In the genomic region with DNA sequence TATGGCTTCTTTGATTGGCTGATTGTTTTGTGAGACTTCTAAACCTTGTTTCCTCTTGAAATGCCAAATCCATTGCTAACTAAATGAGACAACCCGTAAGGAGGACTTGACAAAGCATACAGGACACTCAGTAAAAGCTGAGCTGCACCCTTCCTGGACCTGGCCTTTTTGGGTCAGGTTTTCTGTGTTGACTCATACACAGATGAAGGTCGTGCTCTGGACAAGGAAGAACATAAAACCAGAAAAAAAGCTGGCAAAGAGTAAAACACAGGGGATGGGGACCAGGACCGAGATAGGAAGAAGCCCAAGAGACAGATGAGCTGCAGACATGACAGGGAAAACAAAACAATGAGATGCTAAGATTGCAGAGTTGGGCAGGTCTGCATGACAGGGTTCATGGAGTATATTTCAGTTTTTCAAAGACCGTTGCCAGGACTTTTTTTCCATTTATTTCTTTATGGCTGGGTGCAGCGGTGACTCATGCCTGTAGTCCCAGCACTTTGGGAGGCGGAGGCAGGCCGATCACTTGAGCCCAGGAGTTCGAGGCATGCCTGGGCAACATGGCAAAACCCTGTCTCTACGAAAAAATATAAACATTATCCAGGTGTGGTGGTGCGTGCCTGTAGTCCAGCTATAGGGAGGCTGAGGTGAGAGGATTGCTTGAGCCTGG, we compare ENCODE assay signal across 13 cellular contexts. TPM values are rescaled to one million over a fixed set of nuclear protein-coding genes. Genes with fewer than 3 reads are reported as not detected.
A peak's percentile ranks its signal among the peaks of the same experiment; 100 is the strongest.
DNase-seq lines count a peak whose midpoint lies in the region; ATAC-seq and TF ChIP-seq lines count a peak whose summit lies in the region.
"Had no signal": no experiment of that assay in that cellular context is flagged by ENCODE, and none has a peak within 500 bp of the region (broad histone marks: within the 10 kb centered on the region; RNA-seq: fewer than 3 reads in every experiment).

No MANE protein-coding gene starts in this region.

- intact Hi-C loops in PC-9 (cut with micrococcal nuclease; ENCODE audit: unreplicated experiment): loop anchor here (5.0 kb wide), 2 partner anchors 49 to 51 kb away; no protein-coding TSS in a partner anchor

- no peak for ATAC-seq in GM19351 (IDR thresholded peaks at IDR 0.05; ENCODE audit: unreplicated experiment)
- ATAC-seq in HG03196 (IDR thresholded peaks at IDR 0.05; ENCODE audit: unreplicated experiment): no peak
- no peak for ATAC-seq in activated CD8-positive, alpha-beta memory T cell treated with anti-CD3 and anti-CD28 coated beads, Interleukin-2, amount 10 ng/mL, durations not matched to agents 7 days and 5 days

- H3K79me2 ChIP-seq in ACC112 (ENCODE audit: control insufficient read depth, insufficient read depth, low read length, unreplicated experiment): no peaks in the 10 kb centered on the region
- no peaks in the 10 kb centered on the region for H3K79me2 ChIP-seq in PC-9 (ENCODE audit: low read depth)

- POLR2A ChIA-PET in PC-9 (lab: Charles Lee; ENCODE audit: unreplicated experiment): interaction anchor here (0.5 kb wide), 1 partner anchor 42 kb away, joined by 5 read pairs; no protein-coding TSS in a partner anchor

- no peak overlapping the region for H3K4me3 Mint-ChIP-seq in nephron progenitor cell
- H3K4me3 Mint-ChIP-seq in activated CD8-positive, alpha-beta memory T cell treated with anti-CD3 and anti-CD28 coated beads, Interleukin-2, amount 10 ng/mL, durations not matched to agents 7 days and 5 days: no peak overlapping the region
- H3K4me3 Mint-ChIP-seq: neural crest cell; T-helper 2 cell treated with Interferon-gamma antibody and Interleukin-4, amounts not matched to agents 5 μg/mL and 100 μg/mL, for 36 hours had no signal

- H3K4me1 Mint-ChIP-seq in nephron progenitor cell: peaks cover 25% of the 10 kb centered on the region
- H3K4me1 Mint-ChIP-seq in activated CD8-positive, alpha-beta memory T cell treated with anti-CD3 and anti-CD28 coated beads, Interleukin-2, amount 10 ng/mL, durations not matched to agents 7 days and 5 days: no peaks in the 10 kb centered on the region
- H3K4me1 Mint-ChIP-seq: neural crest cell had no signal

- CTCF ChIA-PET in PC-9 (lab: Charles Lee): no interaction called here
- CTCF ChIA-PET in activated CD8-positive, alpha-beta memory T cell treated with anti-CD3 and anti-CD28 coated beads, Interleukin-2, amount 10 ng/mL, durations not matched to agents 7 days and 5 days (lab: Charles Lee): no interaction called here

- H3K4me2 ChIP-seq in PC-9: no peak overlapping the region

- H3K9me2 ChIP-seq in PC-9 (ENCODE audit: insufficient read depth): no peaks in the 10 kb centered on the region

- H3K27ac ChIP-seq in ACC112 (ENCODE audit: low read depth, low read length) (peak overlapping the region; percentile 88), PC-9 (peak overlapping the region; percentile 47)

- TF ChIP-seq CTCF in PC-9 (conservative IDR thresholded peaks at IDR 0.05) (no peak), epithelial cell of esophagus (IDR thresholded peaks at IDR 0.05; ENCODE audit: insufficient read depth, low read depth, low read length, missing control alignments) (no peak), nephron progenitor cell (IDR thresholded peaks at IDR 0.05) (no peak)

- peak overlapping the region; percentile 64 for H3K27ac Mint-ChIP-seq in nephron progenitor cell
- H3K27ac Mint-ChIP-seq in activated CD8-positive, alpha-beta memory T cell treated with anti-CD3 and anti-CD28 coated beads, Interleukin-2, amount 10 ng/mL, durations not matched to agents 7 days and 5 days: no peak overlapping the region
- H3K27ac Mint-ChIP-seq: T-helper 2 cell treated with Interferon-gamma antibody and Interleukin-4, amounts not matched to agents 5 μg/mL and 100 μg/mL, for 36 hours had no signal

- peaks cover 49% of the 10 kb centered on the region; the same call in 1 of the 2 replicates for H3F3A ChIP-seq in PC-9 (ENCODE audit: insufficient read depth, low read depth)

- H3K27me3 Mint-ChIP-seq in nephron progenitor cell (ENCODE audit: low read depth, poor library complexity): peaks cover 10% of the 10 kb centered on the region
- H3K27me3 Mint-ChIP-seq in activated CD8-positive, alpha-beta memory T cell treated with anti-CD3 and anti-CD28 coated beads, Interleukin-2, amount 10 ng/mL, durations not matched to agents 7 days and 5 days: no peaks in the 10 kb centered on the region

- H3K4me1 ChIP-seq in ACC112 (ENCODE audit: control insufficient read depth, insufficient read depth, low read length, unreplicated experiment) (peaks cover 66% of the 10 kb centered on the region), PC-9 (replicated peaks; ENCODE audit: insufficient read depth) (peaks cover 58% of the 10 kb centered on the region)

- H3K27me3 ChIP-seq in ACC112 (ENCODE audit: insufficient read depth, low read length) (no peaks in the 10 kb centered on the region), PC-9 (ENCODE audit: insufficient read depth, low read depth) (no peaks in the 10 kb centered on the region)

- H3K4me3 ChIP-seq in ACC112 (ENCODE audit: low read depth, low read length): peak overlapping the region; percentile 9; the same call in 1 of the 2 replicates
- H3K4me3 ChIP-seq in PC-9: no peak overlapping the region
- no peak overlapping the region for H3K4me3 ChIP-seq in epithelial cell of esophagus (ENCODE audit: low read length)

- H3K36me3 ChIP-seq in ACC112 (ENCODE audit: insufficient read depth, low read length) (no peaks in the 10 kb centered on the region), PC-9 (ENCODE audit: low read depth) (no peaks in the 10 kb centered on the region)

- H4K20me1 ChIP-seq in PC-9 (ENCODE audit: insufficient read depth): no peaks in the 10 kb centered on the region

- no peaks in the 10 kb centered on the region for H3K9me3 Mint-ChIP-seq in nephron progenitor cell
- no peaks in the 10 kb centered on the region for H3K9me3 Mint-ChIP-seq in activated CD8-positive, alpha-beta memory T cell treated with anti-CD3 and anti-CD28 coated beads, Interleukin-2, amount 10 ng/mL, durations not matched to agents 7 days and 5 days (ENCODE audit: low read depth)
- H3K9me3 Mint-ChIP-seq: T-helper 2 cell treated with Interferon-gamma antibody and Interleukin-4, amounts not matched to agents 5 μg/mL and 100 μg/mL, for 36 hours had no signal

- H2AFZ ChIP-seq in ACC112 (ENCODE audit: low read length, unreplicated experiment) (peak overlapping the region; percentile 75), PC-9 (no peak overlapping the region)

- no TSS peak for BruUV-seq in PC-9 (replicated peaks; lab: Mats Ljungman, UMichigan)

- H3K36me3 Mint-ChIP-seq in nephron progenitor cell (ENCODE audit: low read depth): no peaks in the 10 kb centered on the region
- no peaks in the 10 kb centered on the region for H3K36me3 Mint-ChIP-seq in activated CD8-positive, alpha-beta memory T cell treated with anti-CD3 and anti-CD28 coated beads, Interleukin-2, amount 10 ng/mL, durations not matched to agents 7 days and 5 days

- no peaks in the 10 kb centered on the region for H3K9me3 ChIP-seq in PC-9 (ENCODE audit: insufficient read depth, low read depth)

- DNase-seq in PC-9 (peak in 1 of 2 experiments; percentile 39), epithelial cell of esophagus (ENCODE audit: low read depth) (peak; percentile 83), nephron progenitor cell (no peak), globus pallidus (ENCODE audit: low spot score) (no peak)
- no peak for DNase-seq in activated CD8-positive, alpha-beta memory T cell treated with anti-CD3 and anti-CD28 coated beads, Interleukin-2, amount 10 ng/mL, durations not matched to agents 7 days and 5 days
- DNase-seq: activated CD4-positive, alpha-beta T cell treated with anti-CD3 and anti-CD28 coated beads, Interleukin-2, amount 50 U/mL, for 4 hours; activated gamma-delta T cell treated with Interleukin-2 at 50 U/mL for 16 hours; NCI-H446 treated with DMSO at 0.1 percent for 48 hours had no signal

RNA-seq across cellular contexts. Expression of gene INO80C, which starts 41.4 kb away (rescaled TPM):
- total RNA-seq in PC-9 (2021): 23.9 and 29.5 TPM in 2 replicates
- 10 to 100 TPM; 18.5 TPM for total RNA-seq in activated CD8-positive, alpha-beta memory T cell treated with anti-CD3 and anti-CD28 coated beads, Interleukin-2, amount 10 ng/mL, durations not matched to agents 7 days and 5 days
